14 cellular contexts compared by ENCODE assay signal in the genomic region with DNA sequence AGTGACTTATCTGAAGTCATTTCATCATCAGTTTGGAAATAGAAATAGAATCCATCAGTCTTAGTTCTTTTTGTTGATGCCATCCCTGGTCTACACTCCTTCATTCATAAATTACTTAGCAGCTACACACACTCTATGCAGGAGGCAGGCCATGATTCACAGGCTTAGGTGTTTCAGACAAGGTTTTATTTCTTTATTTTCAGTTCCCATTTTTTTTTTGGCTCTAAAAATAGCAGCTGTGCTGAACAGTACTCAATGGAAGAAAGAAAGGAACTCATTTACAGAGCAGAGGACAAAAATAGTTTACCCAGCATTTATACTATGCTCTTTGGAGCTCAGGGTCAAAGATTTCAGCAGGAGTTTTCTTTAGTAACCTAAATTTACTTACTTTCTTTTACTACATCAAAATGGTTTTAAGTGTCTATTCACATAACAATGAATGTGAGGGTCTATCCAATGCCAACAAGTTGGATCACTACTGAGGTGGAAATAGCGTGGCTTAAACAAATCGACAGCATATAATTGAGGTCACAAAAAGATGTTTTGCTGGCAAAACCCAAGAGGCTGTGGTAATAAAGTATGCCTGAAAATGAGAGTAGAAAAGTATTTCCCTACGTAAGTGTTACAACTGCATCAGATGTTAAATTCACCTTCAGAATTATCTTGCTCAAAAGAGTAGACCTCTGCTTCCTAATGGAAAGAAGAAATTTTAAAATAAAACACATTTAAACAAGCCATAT.
DNase-seq lines count a peak whose midpoint lies in the region; ATAC-seq lines count a peak whose summit lies in the region.
"Had no signal": no experiment of that assay in that cellular context is flagged by ENCODE, and none has a peak within 500 bp of the region (broad histone marks: within the 10 kb centered on the region; RNA-seq: fewer than 3 reads in every experiment).

No MANE protein-coding gene starts in this region.

- ATAC-seq in GM18498 (IDR thresholded peaks at IDR 0.05; ENCODE audit: unreplicated experiment): peak; percentile 56
- ATAC-seq in GM19397 (IDR thresholded peaks at IDR 0.05; ENCODE audit: unreplicated experiment): peak; percentile 84
- peak; percentile 86 for ATAC-seq in HG02798 (IDR thresholded peaks at IDR 0.05; ENCODE audit: poor library complexity, unreplicated experiment)
- peak; percentile 54 for ATAC-seq in HG03558 (IDR thresholded peaks at IDR 0.05; ENCODE audit: extremely low read depth, unreplicated experiment)
- ATAC-seq in GM19035 (IDR thresholded peaks at IDR 0.05; ENCODE audit: unreplicated experiment): no peak

- DNase-seq in NCI-H1436 (lab: John Stamatoyannopoulos, UW) (no peak), iPS-NIHi7 (ENCODE audit: extremely low spot score) (no peak)
- DNase-seq in activated CD4-positive, alpha-beta T cell treated with anti-CD3 and anti-CD28 coated beads for 4 hours: no peak
- DNase-seq: activated CD4-positive, alpha-beta T cell treated with anti-CD3 and anti-CD28 coated beads, Interleukin-2, amount 10 ng/mL, durations not matched to agents 7 days and 5 days; AML-193; hippocampal formation; NCI-H774; stimulated activated CD4-positive, alpha-beta T cell treated with anti-CD3 and anti-CD28 coated beads, Interleukin-12 subunit alpha, Interleukin-12 subunit beta, amount 100 ng/mL, for 4 hours; uterus had no signal
